Comparison of ENCODE assay signal across 8 cellular contexts in genomic region chr10:95327367-95327766, GRCh38. TPM values are rescaled to one million over a fixed set of nuclear protein-coding genes. Genes with fewer than 3 reads are reported as not detected.
DNase-seq lines count a peak whose midpoint lies in the region; ATAC-seq, FAIRE-seq and TF ChIP-seq lines count a peak whose summit lies in the region.

No MANE protein-coding gene starts in this region.

- peak overlapping the region; percentile 35 for H3K18ac ChIP-seq in neuronal stem cell (ENCODE audit: low read length)

- TF ChIP-seq CTCF in endothelial cell (IDR thresholded peaks at IDR 0.05; ENCODE audit: unreplicated experiment) = no peak

- no peaks in the 10 kb centered on the region for H3K9me3 ChIP-seq in neuronal stem cell (replicated peaks in 1 of 2; ENCODE audit: control insufficient read depth in 2 of 2, insufficient read depth in 1 of 2, low read depth in 1 of 2, low read length in 2 of 2)

- H3K9me3 Mint-ChIP-seq in endothelial cell (ENCODE audit: unreplicated experiment) = no peaks in the 10 kb centered on the region

- H2AK5ac ChIP-seq in neuronal stem cell (ENCODE audit: low read depth, low read length) = no peak overlapping the region

- H3K4me2 ChIP-seq in neuronal stem cell (ENCODE audit: insufficient read depth, low read length, poor library complexity, severe bottlenecking) = no peak overlapping the region

- no peak overlapping the region for H3K9ac ChIP-seq in neuronal stem cell (ENCODE audit: low read depth, low read length, poor library complexity)

- peaks cover 61% of the 10 kb centered on the region for H3K36me3 Mint-ChIP-seq in endothelial cell (ENCODE audit: low read depth, unreplicated experiment)

- DNase-seq in DMS153 treated with DMSO at 0.1 percent for 48 hours (lab: John Stamatoyannopoulos, UW; ENCODE audit: unreplicated experiment) = peak; percentile 82
- DNase-seq in NCI-H2196 (lab: John Stamatoyannopoulos, UW; ENCODE audit: unreplicated experiment) = peak; percentile 52
- no peak for DNase-seq in endothelial cell (ENCODE audit: low spot score)
- no peak for DNase-seq in neuronal stem cell (ENCODE audit: low spot score)
- DNase-seq in cortex of kidney (lab: John Stamatoyannopoulos, UW) = no peak
- DNase-seq in NAMALWA (ENCODE audit: low spot score) = no peak
- no peak for DNase-seq in GM19239 (ENCODE audit: insufficient read length, low spot score)

- peaks cover 13% of the 10 kb centered on the region for H3K27me3 Mint-ChIP-seq in endothelial cell (ENCODE audit: unreplicated experiment)

- H3K4me1 Mint-ChIP-seq in endothelial cell (ENCODE audit: unreplicated experiment) = peaks cover 4% of the 10 kb centered on the region

- H2BK15ac ChIP-seq in neuronal stem cell (ENCODE audit: low read length) = no peak overlapping the region

- FAIRE-seq in GM19239 (lab: Jason Lieb, UNC) = no peak

- ATAC-seq in HG03159 (IDR thresholded peaks at IDR 0.05; ENCODE audit: unreplicated experiment) = no peak

- peak overlapping the region; percentile 2 for H3K4me3 Mint-ChIP-seq in endothelial cell (ENCODE audit: unreplicated experiment)

- no peak overlapping the region for H2AFZ ChIP-seq in neuronal stem cell (ENCODE audit: low read length)

- H3K23ac ChIP-seq in neuronal stem cell (ENCODE audit: low read depth, low read length, poor library complexity) = no peak overlapping the region

- no peak overlapping the region for H2BK12ac ChIP-seq in neuronal stem cell (ENCODE audit: low read length)

- H3K36me3 ChIP-seq in neuronal stem cell (replicated peaks in 1 of 2; ENCODE audit: control insufficient read depth in 2 of 2, insufficient read depth in 2 of 2, low read length in 2 of 2) = no peaks in the 10 kb centered on the region

- H4K8ac ChIP-seq in neuronal stem cell (ENCODE audit: low read depth, low read length) = no peak overlapping the region

- no peak overlapping the region for H3K4ac ChIP-seq in neuronal stem cell (ENCODE audit: low read length)

- no peaks in the 10 kb centered on the region for H3K79me1 ChIP-seq in neuronal stem cell (ENCODE audit: low read depth, low read length)

- H2BK120ac ChIP-seq in neuronal stem cell (ENCODE audit: low read depth, low read length) = no peak overlapping the region

- no peak overlapping the region for H3K14ac ChIP-seq in neuronal stem cell (ENCODE audit: low read length)

- H3K27me3 ChIP-seq in neuronal stem cell (ENCODE audit: control insufficient read depth in 3 of 3, insufficient read depth in 3 of 3, low read depth in 1 of 3, low read length in 3 of 3) = no peaks in the 10 kb centered on the region

- no peak overlapping the region for H3K4me3 ChIP-seq in neuronal stem cell (ENCODE audit: low read length in 2 of 2)

- no peak overlapping the region for H3K27ac ChIP-seq in neuronal stem cell (replicated peaks; ENCODE audit: low read length)

- H3K4me1 ChIP-seq in neuronal stem cell (ENCODE audit: control insufficient read depth in 2 of 2, insufficient read depth in 1 of 2, low read depth in 1 of 2, low read length in 2 of 2) = peaks cover 0 to 4% of the 10 kb centered on the region in 2 donors

- no peak overlapping the region for H3K27ac Mint-ChIP-seq in endothelial cell (ENCODE audit: unreplicated experiment)

- H2BK5ac ChIP-seq in neuronal stem cell (ENCODE audit: low read length) = no peak overlapping the region

- H4K91ac ChIP-seq in neuronal stem cell (ENCODE audit: low read depth, low read length, poor library complexity) = no peak overlapping the region

- no CpG with 5 or more reads among the region's 5 CpGs for WGBS in neuronal stem cell (ENCODE audit: extremely low coverage in 2 of 2, insufficient read length in 2 of 2, insufficient replicate concordance in 1 of 2), 2 donors

RNA-seq across cellular contexts. Expression of gene PDLIM1, which starts 36.6 kb away (rescaled TPM):
- 125 TPM for total RNA-seq in endothelial cell (ENCODE audit: unreplicated experiment)
- polyA plus RNA-seq in neuronal stem cell (2013, experiment 1 of 2) = 24.2 TPM
- polyA plus RNA-seq in neuronal stem cell (2013, experiment 2 of 2) = 22.2 TPM

Comparison
In these comparisons a context has a peak if more than half of its experiments do, and no peak if none do; other contexts are left out.
1. DNase-seq: peak in DMS153 treated with DMSO at 0.1 percent for 48 hours (single experiment) and NCI-H2196 (single experiment); none in endothelial cell (single experiment), neuronal stem cell (single experiment), cortex of kidney (single experiment), NAMALWA (single experiment) and GM19239 (single experiment).